ENCODE assay signal across 27 cellular contexts in genomic region chr14:74575936-74576335, GRCh38. TPM values are rescaled to one million over a fixed set of nuclear protein-coding genes. Genes with fewer than 3 reads are reported as not detected.
DNase-seq lines count a peak whose midpoint lies in the region; ATAC-seq and TF ChIP-seq lines count a peak whose summit lies in the region.
"Had no signal": no experiment of that assay in that cellular context is flagged by ENCODE, and none has a peak within 500 bp of the region (broad histone marks: within the 10 kb centered on the region; RNA-seq: fewer than 3 reads in every experiment).

No MANE protein-coding gene starts in this region.

- H3K27me3 Mint-ChIP-seq in dendritic cell treated with granulocyte-macrophage colony-stimulating factor and Interleukin-4, amounts not matched to agents 40 ng/mL and 50 ng/mL, for 4 days = peaks cover 18% of the 10 kb centered on the region
- H3K27me3 Mint-ChIP-seq in activated CD4-positive, alpha-beta T cell treated with anti-CD3 and anti-CD28 coated beads, Interleukin-2, amount 10 ng/mL, durations not matched to agents 24 days and 14 days = peaks cover 18% of the 10 kb centered on the region
- H3K27me3 Mint-ChIP-seq: brain had no signal

- no peaks in the 10 kb centered on the region for H4K20me1 ChIP-seq in hepatocyte (ENCODE audit: insufficient read depth, poor library complexity, severe bottlenecking)

- ATAC-seq in heart left ventricle = no peak
- ATAC-seq: activated CD4-positive, CD25-positive, alpha-beta regulatory T cell treated with anti-CD3 and anti-CD28 coated beads, Interleukin-2, amount 50 U/mL, for 24 hours; CD8-positive, alpha-beta T cell; gastrocnemius medialis; Right ventricle myocardium inferior had no signal

- no peak overlapping the region for H2AFZ ChIP-seq in hepatocyte

- H3K27ac Mint-ChIP-seq in dendritic cell treated with granulocyte-macrophage colony-stimulating factor and Interleukin-4, amounts not matched to agents 40 ng/mL and 50 ng/mL, for 4 days = peak overlapping the region; percentile 92
- no peak overlapping the region for H3K27ac Mint-ChIP-seq in activated CD4-positive, alpha-beta T cell treated with anti-CD3 and anti-CD28 coated beads, Interleukin-2, amount 10 ng/mL, durations not matched to agents 24 days and 14 days
- H3K27ac Mint-ChIP-seq: activated CD4-positive, alpha-beta memory T cell treated with anti-CD3 and anti-CD28 coated beads for 36 hours; CD8-positive, alpha-beta T cell; immature natural killer cell; memory B cell had no signal

- H3K4me1 ChIP-seq in heart left ventricle (peaks cover 0 to 75% (median 30%) of the 10 kb centered on the region in 12 donors), skeletal muscle tissue (ENCODE audit: control insufficient read depth in 3 of 3, insufficient read depth in 3 of 3, low read length in 3 of 3) (peaks cover 18 to 36% (median 26%) of the 10 kb centered on the region in 3 donors), hepatocyte (ENCODE audit: insufficient read depth) (peaks cover 18% of the 10 kb centered on the region)

- H3K36me3 Mint-ChIP-seq in dendritic cell treated with granulocyte-macrophage colony-stimulating factor and Interleukin-4, amounts not matched to agents 40 ng/mL and 50 ng/mL, for 4 days (ENCODE audit: low read depth) = no peaks in the 10 kb centered on the region
- no peaks in the 10 kb centered on the region for H3K36me3 Mint-ChIP-seq in activated CD4-positive, alpha-beta T cell treated with anti-CD3 and anti-CD28 coated beads, Interleukin-2, amount 10 ng/mL, durations not matched to agents 24 days and 14 days (ENCODE audit: low read depth)
- H3K36me3 Mint-ChIP-seq: activated CD4-positive, alpha-beta memory T cell treated with anti-CD3 and anti-CD28 coated beads for 36 hours; brain; CD8-positive, alpha-beta T cell; memory B cell had no signal

- H3K9ac ChIP-seq in skeletal muscle tissue (ENCODE audit: low read depth in 1 of 3, low read length in 3 of 3) = no peak overlapping the region

- H3K4me3 Mint-ChIP-seq in dendritic cell treated with granulocyte-macrophage colony-stimulating factor and Interleukin-4, amounts not matched to agents 40 ng/mL and 50 ng/mL, for 4 days = no peak overlapping the region
- no peak overlapping the region for H3K4me3 Mint-ChIP-seq in activated CD4-positive, alpha-beta T cell treated with anti-CD3 and anti-CD28 coated beads, Interleukin-2, amount 10 ng/mL, durations not matched to agents 24 days and 14 days
- H3K4me3 Mint-ChIP-seq: activated CD4-positive, alpha-beta memory T cell treated with anti-CD3 and anti-CD28 coated beads for 36 hours; brain; CD8-positive, alpha-beta T cell; immature natural killer cell; memory B cell had no signal

- H3K9me2 ChIP-seq in hepatocyte (replicated peaks; ENCODE audit: insufficient read depth) = no peaks in the 10 kb centered on the region

- H3K9me3 ChIP-seq in heart left ventricle = no peaks in the 10 kb centered on the region
- no peaks in the 10 kb centered on the region for H3K9me3 ChIP-seq in skeletal muscle tissue (ENCODE audit: control insufficient read depth in 3 of 3, low read length in 3 of 3)
- no peaks in the 10 kb centered on the region for H3K9me3 ChIP-seq in hepatocyte (ENCODE audit: low read depth)
- H3K9me3 ChIP-seq: adrenal gland, gastrocnemius medialis, right atrium auricular region, transverse colon had no signal

- H3K9me3 Mint-ChIP-seq in dendritic cell treated with granulocyte-macrophage colony-stimulating factor and Interleukin-4, amounts not matched to agents 40 ng/mL and 50 ng/mL, for 4 days = no peaks in the 10 kb centered on the region
- H3K9me3 Mint-ChIP-seq in activated CD4-positive, alpha-beta T cell treated with anti-CD3 and anti-CD28 coated beads, Interleukin-2, amount 10 ng/mL, durations not matched to agents 24 days and 14 days = no peaks in the 10 kb centered on the region
- H3K9me3 Mint-ChIP-seq: activated CD4-positive, alpha-beta memory T cell treated with anti-CD3 and anti-CD28 coated beads for 36 hours; CD8-positive, alpha-beta T cell; immature natural killer cell; memory B cell had no signal

- intact Hi-C loops in heart left ventricle (cut with DNase I) = no loop called here
- intact Hi-C loops in cardiac septum (cut with DNase I) = no loop called here
- intact Hi-C loops in dendritic cell treated with granulocyte-macrophage colony-stimulating factor and Interleukin-4, amounts not matched to agents 40 ng/mL and 50 ng/mL, for 4 days (cut with micrococcal nuclease) = no loop called here
- intact Hi-C loops in activated CD4-positive, alpha-beta T cell treated with anti-CD3 and anti-CD28 coated beads, Interleukin-2, amount 10 ng/mL, durations not matched to agents 24 days and 14 days (cut with micrococcal nuclease) = no loop called here

- H3K36me3 ChIP-seq in heart left ventricle (no peaks in the 10 kb centered on the region), skeletal muscle tissue (ENCODE audit: control insufficient read depth in 3 of 3, insufficient read depth in 3 of 3, low read length in 3 of 3) (no peaks in the 10 kb centered on the region), hepatocyte (replicated peaks; ENCODE audit: insufficient read depth, low read depth) (no peaks in the 10 kb centered on the region)
- H3K36me3 ChIP-seq: adrenal gland, gastrocnemius medialis, right atrium auricular region, transverse colon had no signal

- H3K27ac ChIP-seq in heart left ventricle (peak overlapping the region in 5 of 12 donors; percentile 41 to 91 (median 58)), skeletal muscle tissue (ENCODE audit: low read depth, low read length) (peak overlapping the region; percentile 25), hepatocyte (no peak overlapping the region)
- H3K27ac ChIP-seq: HL-60, transverse colon had no signal

- H3K4me2 ChIP-seq in hepatocyte = no peak overlapping the region

- peaks cover 78% of the 10 kb centered on the region for H3K4me1 Mint-ChIP-seq in dendritic cell treated with granulocyte-macrophage colony-stimulating factor and Interleukin-4, amounts not matched to agents 40 ng/mL and 50 ng/mL, for 4 days (ENCODE audit: low read depth)
- H3K4me1 Mint-ChIP-seq in activated CD4-positive, alpha-beta T cell treated with anti-CD3 and anti-CD28 coated beads, Interleukin-2, amount 10 ng/mL, durations not matched to agents 24 days and 14 days = peaks cover 43% of the 10 kb centered on the region

- TF ChIP-seq CTCF in heart left ventricle (IDR thresholded peaks at IDR 0.05) (no peak), hepatocyte (IDR thresholded peaks at IDR 0.05; ENCODE audit: poor library complexity) (no peak)

- no peak overlapping the region for H3K4me3 ChIP-seq in heart left ventricle
- no peak overlapping the region for H3K4me3 ChIP-seq in skeletal muscle tissue (ENCODE audit: low read length in 3 of 3)
- no peak overlapping the region for H3K4me3 ChIP-seq in hepatocyte
- H3K4me3 ChIP-seq: adrenal gland, gastrocnemius medialis, right atrium auricular region, transverse colon had no signal

- WGBS in heart left ventricle, 4 donors = 90 to 100% (median 95%) methylated on average over 2 to 3 of the region's 3 CpGs
- 89% methylated on average over 3 of the region's 3 CpGs for WGBS in hepatocyte (ENCODE audit: low lambda C conversion rate, missing lambda C conversion rate)

- H3K27me3 ChIP-seq in heart left ventricle = no peaks in the 10 kb centered on the region
- peaks cover 0 to 4% (median 0%) of the 10 kb centered on the region in 3 donors for H3K27me3 ChIP-seq in skeletal muscle tissue (ENCODE audit: control insufficient read depth in 3 of 3, insufficient read depth in 3 of 3, low read length in 3 of 3)
- no peaks in the 10 kb centered on the region for H3K27me3 ChIP-seq in hepatocyte
- H3K27me3 ChIP-seq: adrenal gland, gastrocnemius medialis, right atrium auricular region, transverse colon had no signal

- DNase-seq in heart left ventricle = peak in 3 of 5 donors; percentile 11 to 16 (median 14)
- DNase-seq in cardiac septum (ENCODE audit: low spot score) = no peak
- no peak for DNase-seq in activated CD4-positive, alpha-beta T cell treated with anti-CD3 and anti-CD28 coated beads, Interleukin-2, amount 10 ng/mL, durations not matched to agents 24 days and 14 days
- DNase-seq in H4 (ENCODE audit: low spot score) = no peak
- DNase-seq in pons (ENCODE audit: low spot score) = no peak
- no peak for DNase-seq in hepatocyte (ENCODE audit: low spot score)
- DNase-seq: activated CD4-positive, alpha-beta memory T cell treated with anti-CD3 and anti-CD28 coated beads for 36 hours; activated naive CD4-positive, alpha-beta T cell; adrenal gland; CD8-positive, alpha-beta T cell; gastrocnemius medialis; immature natural killer cell; NCI-H1417; NCI-H2029; NCI-H524 treated with DMSO at 0.1 percent for 48 hours; NK-92 treated with Interleukin-12 subunit alpha and Interleukin-12 subunit beta, amount 100 ng/mL, for 24 hours; stimulated activated CD4-positive, alpha-beta T cell treated with anti-CD3 and anti-CD28 coated beads, Interleukin-2, amount 100 ng/mL, for 24 hours; T-helper 2 cell; transverse colon had no signal

- TF ChIP-seq POLR2A in heart left ventricle (IDR thresholded peaks at IDR 0.05) = no peak

- no peaks in the 10 kb centered on the region for H3K79me2 ChIP-seq in hepatocyte

RNA-seq across cellular contexts. Expression of gene LTBP2, which starts 36.1 kb away (rescaled TPM):
- total RNA-seq in heart left ventricle (10 to 100 TPM; 19.1 to 69.1 (median 36.1) TPM), cardiac septum (93.7 TPM), skeletal muscle tissue (12.0 TPM), hepatocyte (3.0 and 8.6 TPM in 2 replicates)
- polyA plus RNA-seq in heart left ventricle (1 to 10 TPM; 4.0 to 8.4 TPM), hepatocyte (6.7 and 7.6 TPM in 2 replicates)
- total RNA-seq in activated CD4-positive, alpha-beta T cell treated with anti-CD3 and anti-CD28 coated beads, Interleukin-2, amount 10 ng/mL, durations not matched to agents 24 days and 14 days = 0.05 TPM in 1 of 2 replicates, not detected in the other
- total RNA-seq in H4 (2014; rRNA removed; shearing (Covaris generic)) = 1.5 and 1.6 TPM in 2 replicates

Comparison
In these comparisons a context has a peak if more than half of its experiments do, and no peak if none do; other contexts are left out.
1. DNase-seq: peak in heart left ventricle (3 of 5); none in cardiac septum (single experiment), activated CD4-positive, alpha-beta T cell treated with anti-CD3 and anti-CD28 coated beads, Interleukin-2, amount 10 ng/mL, durations not matched to agents 24 days and 14 days (single experiment), H4 (single experiment), pons (single experiment) and hepatocyte (single experiment).